Comparison of ENCODE assay signal across 35 cellular contexts in the genomic region with DNA sequence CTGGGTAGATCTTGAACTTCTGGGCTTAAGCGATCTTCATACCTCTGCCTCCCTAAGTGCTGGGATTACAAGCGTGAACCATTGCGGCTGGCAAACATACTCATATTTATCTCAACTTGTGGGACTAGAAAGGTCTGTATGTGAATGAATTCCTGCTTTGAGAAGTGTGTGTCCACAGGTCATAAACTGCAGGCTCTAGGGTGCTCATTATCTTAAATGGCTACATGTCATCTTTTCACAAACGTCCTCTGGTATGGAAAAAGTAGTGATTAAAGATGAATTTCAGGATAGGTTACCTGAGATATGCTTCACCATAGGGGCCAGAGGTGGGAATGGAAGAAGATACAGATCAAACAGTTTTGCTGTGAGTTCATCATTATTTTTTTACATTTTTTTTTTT. TPM values are rescaled to one million over a fixed set of nuclear protein-coding genes. Genes with fewer than 3 reads are reported as not detected.
"Had no signal": no experiment of that assay in that cellular context is flagged by ENCODE, and none has a peak within 500 bp of the region (broad histone marks: within the 10 kb centered on the region; RNA-seq: fewer than 3 reads in every experiment).

No MANE protein-coding gene starts in this region.

- DNase-seq: activated effector memory CD4-positive, alpha-beta T cell treated with anti-CD3 and anti-CD28 coated beads, Interleukin-2, amount 50 U/mL, for 16 hours; activated effector memory CD4-positive, alpha-beta T cell treated with Interleukin-2 at 50 U/mL for 16 hours; activated gamma-delta T cell; activated gamma-delta T cell treated with Interleukin-2 at 50 U/mL for 16 hours; activated naive CD4-positive, alpha-beta T cell; activated naive CD4-positive, alpha-beta T cell treated with anti-CD3 and anti-CD28 coated beads for 36 hours; activated naive CD4-positive, alpha-beta T cell treated with anti-CD3 and anti-CD28 coated beads, Interleukin-2, amount 10 ng/mL, durations not matched to agents 7 days and 5 days; activated naive CD4-positive, alpha-beta T cell treated with anti-CD3 and anti-CD28 coated beads, Interleukin-2, amount 50 U/mL, for 16 hours; activated naive CD4-positive, alpha-beta T cell treated with Interleukin-2 at 50 U/mL for 16 hours; activated naive CD8-positive, alpha-beta T cell treated with anti-CD3 and anti-CD28 coated beads for 36 hours; activated naive CD8-positive, alpha-beta T cell treated with anti-CD3 and anti-CD28 coated beads, Interleukin-2, amount 10 ng/mL, durations not matched to agents 7 days and 5 days; activated naive CD8-positive, alpha-beta T cell treated with anti-CD3 and anti-CD28 coated beads, Interleukin-2, amount 50 U/mL, for 24 hours; activated T-cell treated with anti-CD3 and anti-CD28 coated beads for 4 hours; activated T-cell treated with anti-CD3 and anti-CD28 coated beads, Interleukin-2, amount 50 U/mL, for 1 hour; activated T-cell treated with anti-CD3 and anti-CD28 coated beads, Interleukin-2, amount 50 U/mL, for 24 hours; activated T-cell treated with anti-CD3 and anti-CD28 coated beads, Interleukin-2, amount 50 U/mL, for 4 hours; activated T-cell treated with anti-CD3 and anti-CD28 coated beads, Interleukin-2, amount 50 U/mL, for 48 hours; activated T-cell treated with anti-CD3 and anti-CD28 coated beads, Interleukin-2, amount 50 U/mL, for 72 hours; adrenal gland; amniotic stem cell; amygdala; anterior cingulate cortex; aorta; body of pancreas; brain microvascular endothelial cell; caudate nucleus; central memory CD4-positive, alpha-beta T cell; cerebellar nuclear complex had no signal

- H3K36me3 ChIP-seq: adrenal gland, ascending aorta, brain microvascular endothelial cell, breast epithelium, cardiac muscle cell had no signal

- H3K27me3 ChIP-seq: adrenal gland, ascending aorta, body of pancreas, brain microvascular endothelial cell, breast epithelium, cardiac muscle cell had no signal

- ATAC-seq: activated naive CD4-positive, alpha-beta T cell treated with anti-CD3 and anti-CD28 coated beads, Interleukin-2, amount 50 U/mL, for 72 hours; activated naive CD8-positive, alpha-beta T cell treated with anti-CD3 and anti-CD28 coated beads, Interleukin-2, amount 50 U/mL, for 24 hours; activated T-cell treated with anti-CD3 and anti-CD28 coated beads, Interleukin-2, amount 50 U/mL, for 4 hours; activated T-cell treated with anti-CD3 and anti-CD28 coated beads, Interleukin-2, amount 50 U/mL, for 72 hours; activated T-helper 17 cell treated with anti-CD3 and anti-CD28 coated beads, Interleukin-2, amount 50 U/mL, for 72 hours; body of pancreas had no signal

- H3K9me3 ChIP-seq: adrenal gland, ascending aorta, body of pancreas, breast epithelium had no signal

- H3K4me3 ChIP-seq: adrenal gland, ascending aorta, body of pancreas, breast epithelium, cardiac muscle cell had no signal

- FAIRE-seq: astrocyte, bronchial epithelial cell had no signal

- H3K27ac ChIP-seq: adrenal gland, ascending aorta, body of pancreas, brain microvascular endothelial cell, breast epithelium, cardiac muscle cell had no signal

- H3K4me1 ChIP-seq: adrenal gland, ascending aorta, body of pancreas, breast epithelium had no signal

RNA-seq across cellular contexts. Expression of a gene that starts 52.2 kb away (rescaled TPM):
- total RNA-seq: bronchial epithelial cell had no signal
